ENCODE assay signal across 11 cellular contexts in the genomic region with DNA sequence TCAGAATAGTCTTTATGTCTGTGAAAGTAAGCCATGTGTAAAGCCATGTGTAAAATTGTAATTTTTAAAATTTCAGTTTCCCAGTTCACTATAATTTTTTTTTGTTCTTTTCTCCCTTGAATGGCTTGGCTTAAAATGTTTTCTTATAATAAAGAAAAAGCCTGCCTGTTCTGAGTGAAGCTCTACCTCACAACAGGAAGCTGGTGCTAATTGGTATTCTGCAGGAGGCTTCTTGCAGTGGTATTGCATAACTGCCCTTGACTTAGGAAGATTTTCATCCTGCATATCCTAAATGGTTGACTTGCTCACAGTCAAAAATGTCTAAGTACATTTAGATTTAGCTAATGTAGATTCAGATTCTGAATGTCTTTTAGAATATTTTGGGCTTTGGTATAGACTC. TPM values are rescaled to one million over a fixed set of nuclear protein-coding genes. Genes with fewer than 3 reads are reported as not detected.
A peak's percentile ranks its signal among the peaks of the same experiment; 100 is the strongest.
DNase-seq lines count a peak whose midpoint lies in the region; ATAC-seq and TF ChIP-seq lines count a peak whose summit lies in the region.
"Had no signal": no experiment of that assay in that cellular context is flagged by ENCODE, and none has a peak within 500 bp of the region (broad histone marks: within the 10 kb centered on the region; RNA-seq: fewer than 3 reads in every experiment).

No MANE protein-coding gene starts in this region.

- peak overlapping the region; percentile 41 for H3K27ac Mint-ChIP-seq in HFFc6
- H3K27ac Mint-ChIP-seq in activated CD8-positive, alpha-beta T cell treated with anti-CD3 and anti-CD28 coated beads for 36 hours: peak overlapping the region; percentile 49
- H3K27ac Mint-ChIP-seq in stimulated activated memory B cell treated with anti-CD40 and anti-IgM and Interleukin-4, amounts not matched to agents 10 μg/mL and 1 μg/mL and 100 μg/mL, for 72 hours: no peak overlapping the region

- TF ChIP-seq CTCF in A673 (conservative IDR thresholded peaks at IDR 0.05; ENCODE audit: low read depth, low read length) (no peak), HFFc6 (IDR thresholded peaks at IDR 0.05) (no peak), coronary artery (IDR thresholded peaks at IDR 0.05) (no peak)
- TF ChIP-seq CTCF in activated CD8-positive, alpha-beta T cell treated with anti-CD3 and anti-CD28 coated beads for 36 hours (IDR thresholded peaks at IDR 0.05): no peak

- intact Hi-C loops in A673 (cut with micrococcal nuclease; ENCODE audit: unreplicated experiment): no loop called here
- intact Hi-C loops in activated CD8-positive, alpha-beta T cell treated with anti-CD3 and anti-CD28 coated beads for 36 hours (cut with micrococcal nuclease): no loop called here

- H3K4me3 Mint-ChIP-seq in HFFc6: no peak overlapping the region
- H3K4me3 Mint-ChIP-seq in activated CD8-positive, alpha-beta T cell treated with anti-CD3 and anti-CD28 coated beads for 36 hours: no peak overlapping the region
- no peak overlapping the region for H3K4me3 Mint-ChIP-seq in stimulated activated memory B cell treated with anti-CD40 and anti-IgM and Interleukin-4, amounts not matched to agents 10 μg/mL and 1 μg/mL and 100 μg/mL, for 72 hours

- H3K27me3 Mint-ChIP-seq in HFFc6 (ENCODE audit: insufficient read depth): peaks cover 3% of the 10 kb centered on the region
- H3K27me3 Mint-ChIP-seq in activated CD8-positive, alpha-beta T cell treated with anti-CD3 and anti-CD28 coated beads for 36 hours: no peaks in the 10 kb centered on the region
- no peaks in the 10 kb centered on the region for H3K27me3 Mint-ChIP-seq in stimulated activated memory B cell treated with anti-CD40 and anti-IgM and Interleukin-4, amounts not matched to agents 10 μg/mL and 1 μg/mL and 100 μg/mL, for 72 hours

- BruUV-seq in A673 (replicated peaks; lab: Mats Ljungman, UMichigan): no TSS peak

- H3K4me3 ChIP-seq in A673 (ENCODE audit: low read depth, low read length, poor library complexity, severe bottlenecking): peak overlapping the region; percentile 2
- no peak overlapping the region for H3K4me3 ChIP-seq in effector memory CD4-positive, alpha-beta T cell (ENCODE audit: insufficient read depth, low read depth, low read length, poor library complexity, severe bottlenecking)
- H3K4me3 ChIP-seq in coronary artery: no peak overlapping the region
- H3K4me3 ChIP-seq: tibial artery had no signal

- CTCF ChIA-PET in A673 (lab: Charles Lee): interaction anchor here (0.5 to 0.7 kb wide), 2 partner anchors 45 to 101 kb away, joined by 3 to 4 read pairs; no protein-coding TSS in a partner anchor
- CTCF ChIA-PET in activated CD8-positive, alpha-beta T cell treated with anti-CD3 and anti-CD28 coated beads for 36 hours (lab: Charles Lee): interaction anchor here (0.9 to 1.2 kb wide), 5 partner anchors 9 to 101 kb away, joined by 3 read pairs; no protein-coding TSS in a partner anchor

- no peaks in the 10 kb centered on the region for H3K9me3 Mint-ChIP-seq in HFFc6
- H3K9me3 Mint-ChIP-seq in activated CD8-positive, alpha-beta T cell treated with anti-CD3 and anti-CD28 coated beads for 36 hours: no peaks in the 10 kb centered on the region
- H3K9me3 Mint-ChIP-seq in stimulated activated memory B cell treated with anti-CD40 and anti-IgM and Interleukin-4, amounts not matched to agents 10 μg/mL and 1 μg/mL and 100 μg/mL, for 72 hours: no peaks in the 10 kb centered on the region

- H3K4me1 ChIP-seq in A673 (ENCODE audit: insufficient read depth, low read length, poor library complexity, severe bottlenecking): peaks cover 34% of the 10 kb centered on the region
- H3K4me1 ChIP-seq in effector memory CD4-positive, alpha-beta T cell (ENCODE audit: control insufficient read depth, insufficient read depth, low read length, poor library complexity, severe bottlenecking): no peaks in the 10 kb centered on the region

- no peaks in the 10 kb centered on the region for H3K9me3 ChIP-seq in A673 (ENCODE audit: low read depth, low read length, poor library complexity, severe bottlenecking)
- no peaks in the 10 kb centered on the region for H3K9me3 ChIP-seq in effector memory CD4-positive, alpha-beta T cell (ENCODE audit: control insufficient read depth, low read length)
- H3K9me3 ChIP-seq: tibial artery had no signal

- DNase-seq in A673 (ENCODE audit: low spot score): peak; percentile 89
- DNase-seq in HFFc6: peak; percentile 16
- no peak for DNase-seq in activated CD8-positive, alpha-beta T cell treated with anti-CD3 and anti-CD28 coated beads for 36 hours
- peak; percentile 48 for DNase-seq in fibroblast of the conjunctiva (ENCODE audit: low read depth)
- DNase-seq in effector memory CD4-positive, alpha-beta T cell: no peak
- DNase-seq in coronary artery (ENCODE audit: low spot score): no peak
- DNase-seq: cerebellar nuclear complex, tibial artery had no signal

- peaks cover 86% of the 10 kb centered on the region for H3K36me3 ChIP-seq in A673 (ENCODE audit: insufficient read depth, low read length, poor library complexity, severe bottlenecking)
- peaks cover 80% of the 10 kb centered on the region for H3K36me3 ChIP-seq in effector memory CD4-positive, alpha-beta T cell (ENCODE audit: control insufficient read depth, insufficient read depth, low read length)

- peaks cover 59% of the 10 kb centered on the region for H3K36me3 Mint-ChIP-seq in HFFc6 (ENCODE audit: low read depth)
- H3K36me3 Mint-ChIP-seq in activated CD8-positive, alpha-beta T cell treated with anti-CD3 and anti-CD28 coated beads for 36 hours (ENCODE audit: low read depth): peaks cover 61% of the 10 kb centered on the region
- H3K36me3 Mint-ChIP-seq in stimulated activated memory B cell treated with anti-CD40 and anti-IgM and Interleukin-4, amounts not matched to agents 10 μg/mL and 1 μg/mL and 100 μg/mL, for 72 hours: peaks cover 77% of the 10 kb centered on the region

- H3K27ac ChIP-seq in A673 (ENCODE audit: low read depth, low read length, poor library complexity, severe bottlenecking) (peak overlapping the region; percentile 86), coronary artery (no peak overlapping the region)
- no peak overlapping the region for H3K27ac ChIP-seq in effector memory CD4-positive, alpha-beta T cell (ENCODE audit: insufficient read depth, low read length, poor library complexity, severe bottlenecking)
- H3K27ac ChIP-seq: tibial artery had no signal

- peaks cover 27% of the 10 kb centered on the region for H3K4me1 Mint-ChIP-seq in HFFc6 (ENCODE audit: low read depth)
- H3K4me1 Mint-ChIP-seq in activated CD8-positive, alpha-beta T cell treated with anti-CD3 and anti-CD28 coated beads for 36 hours (ENCODE audit: low read depth): peaks cover 7% of the 10 kb centered on the region
- no peaks in the 10 kb centered on the region for H3K4me1 Mint-ChIP-seq in stimulated activated memory B cell treated with anti-CD40 and anti-IgM and Interleukin-4, amounts not matched to agents 10 μg/mL and 1 μg/mL and 100 μg/mL, for 72 hours

- no peaks in the 10 kb centered on the region for H3K27me3 ChIP-seq in A673 (replicated peaks; ENCODE audit: insufficient read depth, low read depth, low read length, poor library complexity)
- H3K27me3 ChIP-seq in effector memory CD4-positive, alpha-beta T cell (replicated peaks; ENCODE audit: control insufficient read depth, insufficient read depth, low read length, poor library complexity, severe bottlenecking): no peaks in the 10 kb centered on the region
- H3K27me3 ChIP-seq: tibial artery had no signal

- no peak for ATAC-seq in activated CD8-positive, alpha-beta T cell treated with anti-CD3 and anti-CD28 coated beads for 36 hours
- ATAC-seq in GM21529 (IDR thresholded peaks at IDR 0.05; ENCODE audit: unreplicated experiment): no peak
- no peak for ATAC-seq in stimulated activated memory B cell treated with anti-CD40 and anti-IgM and Interleukin-4, amounts not matched to agents 10 μg/mL and 1 μg/mL and 100 μg/mL, for 72 hours
- ATAC-seq: Right ventricle myocardium inferior had no signal

- POLR2A ChIA-PET in A673 (lab: Charles Lee; ENCODE audit: low non-redundant PET): interaction anchor here (0.6 to 0.8 kb wide), 2 partner anchors 19 to 41 kb away, joined by 3 read pairs; no protein-coding TSS in a partner anchor
- POLR2A ChIA-PET in activated CD8-positive, alpha-beta T cell treated with anti-CD3 and anti-CD28 coated beads for 36 hours (lab: Charles Lee): interaction anchor here (0.6 kb wide), 1 partner anchor 853 kb away, joined by 3 read pairs; no protein-coding TSS in a partner anchor

RNA-seq across cellular contexts. Expression of gene ATP2A2, which starts 49.5 kb away (rescaled TPM):
- 296 and 333 TPM in 2 replicates for total RNA-seq in A673 (2021)
- total RNA-seq in HFFc6 (2021; fragmentation: NEBNext Ultra II Directional; extraction: Animal tissue kit (Norgen Biotek cat#: 25700)): 100 to 1,000 TPM; 254 to 286 (median 267) TPM
- total RNA-seq in activated CD8-positive, alpha-beta T cell treated with anti-CD3 and anti-CD28 coated beads for 36 hours: 100 to 1,000 TPM; 107 to 111 TPM

Comparison
In these comparisons a context has a peak if more than half of its experiments do, and no peak if none do; other contexts are left out.
1. DNase-seq: peak in A673 (single experiment), HFFc6 (single experiment) and fibroblast of the conjunctiva (single experiment); none in activated CD8-positive, alpha-beta T cell treated with anti-CD3 and anti-CD28 coated beads for 36 hours (single experiment), effector memory CD4-positive, alpha-beta T cell (0 of 3) and coronary artery (single experiment).